In the genomic region with DNA sequence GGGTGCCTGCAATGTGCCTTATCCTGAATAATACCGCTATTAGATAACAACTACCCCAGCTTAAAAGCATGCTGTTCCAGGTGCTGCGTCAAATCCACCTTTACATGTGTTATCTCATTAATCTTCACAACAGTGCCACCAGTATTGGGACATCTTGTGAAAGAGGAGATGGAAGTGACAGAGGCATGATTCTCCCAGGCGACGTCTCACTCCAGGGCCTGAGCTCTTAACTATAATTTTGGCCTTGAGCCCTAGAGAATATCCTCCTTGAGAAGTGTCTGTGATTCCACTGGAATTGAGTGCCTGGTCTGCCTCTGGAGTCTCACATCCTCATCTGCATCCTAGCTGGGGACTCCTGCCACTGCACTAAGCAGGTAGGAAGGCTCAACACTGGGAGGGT, we compare ENCODE assay signal across 17 cellular contexts. TPM values are rescaled to one million over a fixed set of nuclear protein-coding genes. Genes with fewer than 3 reads are reported as not detected.
A peak's percentile ranks its signal among the peaks of the same experiment; 100 is the strongest.
DNase-seq lines count a peak whose midpoint lies in the region; FAIRE-seq and TF ChIP-seq lines count a peak whose summit lies in the region.
"Had no signal": no experiment of that assay in that cellular context is flagged by ENCODE, and none has a peak within 500 bp of the region (broad histone marks: within the 10 kb centered on the region; RNA-seq: fewer than 3 reads in every experiment).

No MANE protein-coding gene starts in this region.

- H3K18ac ChIP-seq in H1 (ENCODE audit: extremely low read depth, low read length), result no peak overlapping the region

- H3K4me1 Mint-ChIP-seq in HFFc6 (ENCODE audit: low read depth), result peaks cover 65% of the 10 kb centered on the region
- no peaks in the 10 kb centered on the region for H3K4me1 Mint-ChIP-seq in activated CD4-positive, alpha-beta memory T cell treated with anti-CD3 and anti-CD28 coated beads, Interleukin-2, amount 10 ng/mL, durations not matched to agents 7 days and 5 days
- H3K4me1 Mint-ChIP-seq: CD8-positive, alpha-beta memory T cell had no signal

- no peak overlapping the region for H4K8ac ChIP-seq in H1 (ENCODE audit: extremely low read depth, insufficient read depth, low read length)

- H3K14ac ChIP-seq in H1 (ENCODE audit: insufficient read length), result no peak overlapping the region

- POLR2A ChIA-PET in H1 (lab: Charles Lee; ENCODE audit: partially characterized antibody), result interaction anchor here (1.3 to 2.0 kb wide), 3 partner anchors 25 to 44 kb away, joined by 3 to 6 read pairs (median 5); a partner anchor contains a TSS
- POLR2A ChIA-PET in activated CD4-positive, alpha-beta memory T cell treated with anti-CD3 and anti-CD28 coated beads, Interleukin-2, amount 10 ng/mL, durations not matched to agents 7 days and 5 days (lab: Charles Lee), result no interaction called here

- no peak overlapping the region for H3K23ac ChIP-seq in H1 (ENCODE audit: insufficient read length)

- no peak overlapping the region for H3K27ac ChIP-seq in H1 (ENCODE audit: low read depth, low read length)
- H3K27ac ChIP-seq in muscle layer of duodenum (ENCODE audit: low read length), result peak overlapping the region; percentile 7
- H3K27ac ChIP-seq in spleen, result peak overlapping the region in 5 of 8 donors; percentile 2 to 37 (median 18)
- H3K27ac ChIP-seq: BLaER1 had no signal

- TF ChIP-seq CTCF in HFFc6 (IDR thresholded peaks at IDR 0.05) (no peak), H1 (IDR thresholded peaks at IDR 0.05; ENCODE audit: control extremely low read depth in 1 of 3, insufficient read depth in 1 of 3, low read depth in 1 of 3, low read length in 3 of 3) (no peak), spleen (IDR thresholded peaks at IDR 0.05 in 8 of 11, conservative IDR thresholded peaks at IDR 0.05 in 3 of 11) (no peak)

- H2BK15ac ChIP-seq in H1 (ENCODE audit: low read length), result no peak overlapping the region

- peaks cover 36% of the 10 kb centered on the region for H3K36me3 Mint-ChIP-seq in HFFc6 (ENCODE audit: low read depth)
- no peaks in the 10 kb centered on the region for H3K36me3 Mint-ChIP-seq in activated CD4-positive, alpha-beta memory T cell treated with anti-CD3 and anti-CD28 coated beads, Interleukin-2, amount 10 ng/mL, durations not matched to agents 7 days and 5 days (ENCODE audit: low read depth)
- H3K36me3 Mint-ChIP-seq: CD8-positive, alpha-beta memory T cell had no signal

- no peak overlapping the region for H3K4me2 ChIP-seq in H1 (ENCODE audit: insufficient read depth in 1 of 2, low read depth in 2 of 2, low read length in 2 of 2)
- H3K4me2 ChIP-seq: BLaER1 had no signal

- H3K27me3 ChIP-seq in H1 (replicated peaks in 1 of 4; ENCODE audit: control insufficient read depth in 3 of 4, extremely low read depth in 1 of 4, insufficient read depth in 3 of 4, low read length in 3 of 4) (no peaks in the 10 kb centered on the region), muscle layer of duodenum (ENCODE audit: low read depth, low read length) (no peaks in the 10 kb centered on the region), spleen (replicated peaks in 1 of 7) (no peaks in the 10 kb centered on the region)

- TF ChIP-seq POLR2A in H1 (IDR thresholded peaks at IDR 0.05; ENCODE audit: control extremely low read depth in 1 of 2, low read depth in 2 of 2, low read length in 2 of 2), result no peak
- TF ChIP-seq POLR2A in spleen (IDR thresholded peaks at IDR 0.05), result no peak

- H3K4me3 ChIP-seq in H1 (ENCODE audit: extremely low read depth in 1 of 4, insufficient read depth in 2 of 4, low read depth in 3 of 4, low read length in 4 of 4), result no peak overlapping the region
- H3K4me3 ChIP-seq in muscle layer of duodenum (ENCODE audit: low read depth in 1 of 2, low read length in 2 of 2), result no peak overlapping the region
- no peak overlapping the region for H3K4me3 ChIP-seq in spleen
- H3K4me3 ChIP-seq: BLaER1 had no signal

- 98% methylated on average over 4 of the region's 4 CpGs; no CpG with 5 or more reads in 1 of the 2 experiments for WGBS in H1 (ENCODE audit: extremely low coverage in 1 of 2, insufficient coverage in 1 of 2, insufficient read length in 1 of 2, insufficient replicate concordance in 2 of 2, low coverage in 1 of 2, low lambda C conversion rate in 2 of 2, missing lambda C conversion rate in 1 of 2), 2 experiments
- WGBS in spleen, 5 donors, result 85 to 89% (median 87%) methylated on average over 4 of the region's 4 CpGs

- CTCF ChIA-PET in H1 (lab: Charles Lee; ENCODE audit: partially characterized antibody), result interaction anchor here (0.8 to 1.5 kb wide), 3 partner anchors 11 to 87 kb away, joined by 3 read pairs; no protein-coding TSS in a partner anchor
- CTCF ChIA-PET in activated CD4-positive, alpha-beta memory T cell treated with anti-CD3 and anti-CD28 coated beads, Interleukin-2, amount 10 ng/mL, durations not matched to agents 7 days and 5 days (lab: Charles Lee), result no interaction called here

- no peak overlapping the region for H2BK12ac ChIP-seq in H1 (ENCODE audit: low read depth, low read length)

- no peak overlapping the region for H3K9ac ChIP-seq in H1 (replicated peaks in 1 of 4; ENCODE audit: extremely low read depth in 1 of 4, low read depth in 3 of 4, low read length in 3 of 4)
- H3K9ac ChIP-seq: BLaER1 had no signal

- H2BK20ac ChIP-seq in H1 (ENCODE audit: low read length), result no peak overlapping the region

- H2BK120ac ChIP-seq in H1 (replicated peaks; ENCODE audit: low read depth, low read length), result no peak overlapping the region

- intact Hi-C loops in spleen (cut with DNase I; ENCODE audit: low total_unique reads), result no loop called here

- H3K36me3 ChIP-seq in H1 (ENCODE audit: control insufficient read depth in 2 of 4, insufficient read depth in 4 of 4, low read length in 3 of 4), result no peaks in the 10 kb centered on the region
- peaks cover 23 to 24% of the 10 kb centered on the region in 2 donors for H3K36me3 ChIP-seq in muscle layer of duodenum (ENCODE audit: control insufficient read depth in 1 of 2, insufficient read depth in 2 of 2, low read length in 2 of 2)
- peaks cover 0 to 37% (median 2%) of the 10 kb centered on the region in 6 donors for H3K36me3 ChIP-seq in spleen
- H3K36me3 ChIP-seq: BLaER1 had no signal

- no peak for FAIRE-seq in H1 (lab: Jason Lieb, UNC)

- peak overlapping the region; percentile 42; the same call in 1 of the 2 replicates for H3K27ac Mint-ChIP-seq in HFFc6
- H3K27ac Mint-ChIP-seq in activated CD4-positive, alpha-beta memory T cell treated with anti-CD3 and anti-CD28 coated beads, Interleukin-2, amount 10 ng/mL, durations not matched to agents 7 days and 5 days, result no peak overlapping the region
- H3K27ac Mint-ChIP-seq: CD8-positive, alpha-beta memory T cell had no signal

- peaks cover 10% of the 10 kb centered on the region for H3K27me3 Mint-ChIP-seq in HFFc6 (ENCODE audit: insufficient read depth)
- H3K27me3 Mint-ChIP-seq in activated CD4-positive, alpha-beta memory T cell treated with anti-CD3 and anti-CD28 coated beads, Interleukin-2, amount 10 ng/mL, durations not matched to agents 7 days and 5 days, result peaks cover 2% of the 10 kb centered on the region

- H3K23me2 ChIP-seq in H1 (ENCODE audit: low read depth, low read length), result no peaks in the 10 kb centered on the region

- H3K9me3 Mint-ChIP-seq in HFFc6, result no peaks in the 10 kb centered on the region
- no peaks in the 10 kb centered on the region for H3K9me3 Mint-ChIP-seq in activated CD4-positive, alpha-beta memory T cell treated with anti-CD3 and anti-CD28 coated beads, Interleukin-2, amount 10 ng/mL, durations not matched to agents 7 days and 5 days
- H3K9me3 Mint-ChIP-seq: CD8-positive, alpha-beta memory T cell had no signal

- H3K4me1 ChIP-seq in H1 (replicated peaks in 1 of 4; ENCODE audit: control insufficient read depth in 3 of 4, insufficient read depth in 4 of 4, low read length in 3 of 4) (peaks cover 0 to 13% (median 7%) of the 10 kb centered on the region in 4 experiments; a peak in 4 of 7 replicates), muscle layer of duodenum (ENCODE audit: control insufficient read depth in 1 of 2, insufficient read depth in 2 of 2, low read length in 2 of 2) (peaks cover 23 to 58% of the 10 kb centered on the region in 2 donors), spleen (peaks cover 6 to 71% (median 19%) of the 10 kb centered on the region in 6 donors)

- H2AFZ ChIP-seq in H1 (ENCODE audit: low read length), result no peak overlapping the region

- no peak overlapping the region for H3K4me3 Mint-ChIP-seq in HFFc6
- no peak overlapping the region for H3K4me3 Mint-ChIP-seq in activated CD4-positive, alpha-beta memory T cell treated with anti-CD3 and anti-CD28 coated beads, Interleukin-2, amount 10 ng/mL, durations not matched to agents 7 days and 5 days
- H3K4me3 Mint-ChIP-seq: CD8-positive, alpha-beta memory T cell had no signal

- no peaks in the 10 kb centered on the region; the same call in 1 of the 2 replicates for H3K79me1 ChIP-seq in H1 (ENCODE audit: low read depth, low read length)

- no peak for DNase-seq in HFFc6
- no peak for DNase-seq in H1 (ENCODE audit: low read depth in 1 of 2, low spot score in 2 of 2)
- no peak for DNase-seq in spleen
- DNase-seq in NCI-H226, result no peak
- DNase-seq in epidermal melanocyte (ENCODE audit: insufficient read length, low spot score), result no peak
- DNase-seq in activated CD4-positive, alpha-beta memory T cell treated with anti-CD3 and anti-CD28 coated beads, Interleukin-2, amount 10 ng/mL, durations not matched to agents 7 days and 5 days, result no peak
- DNase-seq in nucleus accumbens (lab: John Stamatoyannopoulos, UW), result no peak
- DNase-seq: 8988T; CD8-positive, alpha-beta memory T cell; GF-D8; H7; Kasumi-1; NCI-H1417; NCI-H2029; NCI-H524 treated with DMSO at 0.1 percent for 48 hours had no signal

- no peak overlapping the region for H3K56ac ChIP-seq in H1 (replicated peaks; ENCODE audit: insufficient read length, low read depth, low read length)

- H3K4ac ChIP-seq in H1 (replicated peaks; ENCODE audit: insufficient read length, low read depth, low read length), result no peak overlapping the region

- no peaks in the 10 kb centered on the region for H4K20me1 ChIP-seq in H1 (replicated peaks in 1 of 2; ENCODE audit: control insufficient read depth in 1 of 2, insufficient read depth in 2 of 2, low read length in 2 of 2)

- TF ChIP-seq RAD21 in H1 (IDR thresholded peaks at IDR 0.05 in 1 of 2, conservative IDR thresholded peaks at IDR 0.05 in 1 of 2; ENCODE audit: low read depth in 2 of 2, low read length in 2 of 2), result no peak

- no peaks in the 10 kb centered on the region for H3K79me2 ChIP-seq in H1 (ENCODE audit: control insufficient read depth in 1 of 2, insufficient read depth in 2 of 2, low read length in 2 of 2)

- H3K9me3 ChIP-seq in H1 (ENCODE audit: insufficient read depth in 2 of 2, low read depth in 1 of 2, low read length in 1 of 2) (no peaks in the 10 kb centered on the region), muscle layer of duodenum (ENCODE audit: control insufficient read depth in 1 of 2, low read length in 2 of 2) (no peaks in the 10 kb centered on the region), spleen (no peaks in the 10 kb centered on the region)
- H3K9me3 ChIP-seq: BLaER1 had no signal

- no peak overlapping the region for H4K5ac ChIP-seq in H1 (ENCODE audit: insufficient read length, low read depth, low read length)

- no peak for TF ChIP-seq EP300 in H1 (IDR thresholded peaks at IDR 0.05; ENCODE audit: borderline replicate concordance in 1 of 2, low read depth in 2 of 2, low read length in 2 of 2)

- no peak overlapping the region for H4K91ac ChIP-seq in H1 (replicated peaks; ENCODE audit: insufficient read length, low read length)

- peak overlapping the region; percentile 49; the same call in 1 of the 2 replicates for H2BK5ac ChIP-seq in H1 (ENCODE audit: low read depth, low read length)

- no peak overlapping the region for H2AK5ac ChIP-seq in H1 (ENCODE audit: low read depth, low read length)

RNA-seq across cellular contexts. Expression of a gene that starts 43.8 kb away (rescaled TPM):
- 1,000 to 10,000 TPM in 4 of 6 experiments, 100 to 1,000 TPM in 2; 973 to 1,209 (median 1,069) TPM for total RNA-seq in HFFc6 (2021; fragmentation: NEBNext Ultra II Directional; extraction: Animal tissue kit (Norgen Biotek cat#: 25700))
- 1,756 and 1,761 TPM in 2 replicates for total RNA-seq in H1 (2021; fragmentation: NEBNext Ultra II Directional; extraction: Animal tissue kit (Norgen Biotek cat#: 25700))
- 1,777 and 1,837 TPM in 2 replicates for polyA plus RNA-seq in H1 (2011; rRNA removed)
- polyA plus RNA-seq in H1 (2011; cell fraction: cytosol; rRNA removed), result 2,449 TPM
- polyA plus RNA-seq in H1 (2011; cell fraction: nucleus; rRNA removed), result 879 TPM
- polyA plus RNA-seq in H1 (2012, experiment 1 of 2), result 2,701 to 2,826 TPM (median 2,726 TPM) in 4 replicates
- 37,839 TPM for polyA plus RNA-seq in H1 (2012, experiment 2 of 2)
- polyA plus RNA-seq in H1 (2013, experiment 1 of 2), result 2,237 TPM
- polyA plus RNA-seq in H1 (2013, experiment 2 of 2), result 2,283 TPM
- 410 and 445 TPM in 2 replicates for polyA minus RNA-seq in H1 (2011; rRNA and poly(A)+ RNA removed)
- 498 TPM for polyA minus RNA-seq in H1 (2011; cell fraction: cytosol; rRNA and poly(A)+ RNA removed)
- polyA minus RNA-seq in H1 (2011; cell fraction: nucleus; rRNA and poly(A)+ RNA removed), result 541 TPM
- total RNA-seq in spleen, result 1,000 to 10,000 TPM in 4 of 7 donors, 100 to 1,000 TPM in 3; 845 to 1,581 (median 1,127) TPM
- 1,000 to 10,000 TPM; 6,984 to 8,152 (median 7,296) TPM for polyA plus RNA-seq in spleen
- total RNA-seq in activated CD4-positive, alpha-beta memory T cell treated with anti-CD3 and anti-CD28 coated beads, Interleukin-2, amount 10 ng/mL, durations not matched to agents 7 days and 5 days, result 100 to 1,000 TPM; 817 to 856 TPM

RNA-seq across cellular contexts. Expression of a gene that starts 43.9 kb away (rescaled TPM):
- total RNA-seq in HFFc6 (2021; fragmentation: NEBNext Ultra II Directional; extraction: Animal tissue kit (Norgen Biotek cat#: 25700)), result 1 to 10 TPM; 4.5 to 6.9 (median 5.6) TPM
- total RNA-seq in H1 (2021; fragmentation: NEBNext Ultra II Directional; extraction: Animal tissue kit (Norgen Biotek cat#: 25700)), result 3.0 and 3.1 TPM in 2 replicates
- polyA plus RNA-seq in H1 (2011; rRNA removed), result 3.5 and 4.4 TPM in 2 replicates
- polyA plus RNA-seq in H1 (2011; cell fraction: cytosol; rRNA removed), result 4.7 TPM
- polyA plus RNA-seq in H1 (2011; cell fraction: nucleus; rRNA removed), result 17.7 TPM
- 3.2 to 4.1 TPM (median 3.7 TPM) in 4 replicates for polyA plus RNA-seq in H1 (2012, experiment 1 of 2)
- 0.46 TPM for polyA plus RNA-seq in H1 (2012, experiment 2 of 2)
- polyA plus RNA-seq in H1 (2013, experiment 1 of 2), result 2.2 TPM
- 1.5 TPM for polyA plus RNA-seq in H1 (2013, experiment 2 of 2)
- 7.1 and 16.9 TPM in 2 replicates for polyA minus RNA-seq in H1 (2011; rRNA and poly(A)+ RNA removed)
- polyA minus RNA-seq in H1 (2011; cell fraction: cytosol; rRNA and poly(A)+ RNA removed), result 2.7 TPM
- 13.4 TPM for polyA minus RNA-seq in H1 (2011; cell fraction: nucleus; rRNA and poly(A)+ RNA removed)
- 10 to 100 TPM in 5 of 7 donors, 1 to 10 TPM in 2; 5.3 to 22.8 (median 12.6) TPM for total RNA-seq in spleen
- 1 to 10 TPM in 2 of 3 donors, under 1 TPM in 1; 0.86 to 4.3 (median 2.3) TPM for polyA plus RNA-seq in spleen
- total RNA-seq in activated CD4-positive, alpha-beta memory T cell treated with anti-CD3 and anti-CD28 coated beads, Interleukin-2, amount 10 ng/mL, durations not matched to agents 7 days and 5 days, result 10 to 100 TPM; 17.8 to 22.4 TPM
